ENCODE assay signal across 7 cellular contexts in genomic region chr9:129035838-129036237, GRCh38. TPM values are rescaled to one million over a fixed set of nuclear protein-coding genes. Genes with fewer than 3 reads are reported as not detected.
DNase-seq lines count a peak whose midpoint lies in the region; ATAC-seq, FAIRE-seq and TF ChIP-seq lines count a peak whose summit lies in the region.
"Not testable (repeated sequence)": the region's sequence is repeated elsewhere in the genome, so short reads cannot be mapped to it uniquely, and the experiment has no call there.

No MANE protein-coding gene starts in this region.

- H3K27me3 Mint-ChIP-seq in T-helper 17 cell: not testable (repeated sequence)

- not testable (repeated sequence) for H3K9me3 ChIP-seq in T-helper 17 cell (ENCODE audit: control insufficient read depth, low read length, poor library complexity, severe bottlenecking); GM12878 (replicated peaks; ENCODE audit: control insufficient read depth, insufficient read depth, low read length)

- H4K20me1 ChIP-seq in GM12878 (ENCODE audit: control insufficient read depth, insufficient read depth): not testable (repeated sequence)

- not testable (repeated sequence) for FAIRE-seq in GM12878 (lab: Jason Lieb, UNC)

- not testable (repeated sequence) for TF ChIP-seq RAD21 in GM12878 (IDR thresholded peaks at IDR 0.05; ENCODE audit: insufficient read depth, low read depth, low read length)

- 43% methylated on average over 13 of the region's 13 CpGs for WGBS in GM12878 (ENCODE audit: insufficient coverage, insufficient replicate concordance, low lambda C conversion rate, missing lambda C conversion rate)

- H3K4me1 Mint-ChIP-seq in T-helper 17 cell: peaks cover 25% of the 10 kb centered on the region

- intact Hi-C loops in GM12878 (cut with micrococcal nuclease; ENCODE audit: unreplicated experiment): not testable (repeated sequence)

- H3K4me3 ChIP-seq in HL-60 (replicated peaks; ENCODE audit: insufficient read depth, low read length) (peak overlapping the region; percentile 37), GM12878 (peak overlapping the region; percentile 40; the same call in 1 of the 2 replicates), fibroblast of pulmonary artery (replicated peaks; ENCODE audit: low read depth, low read length) (peak overlapping the region; percentile 42), retinal pigment epithelial cell (ENCODE audit: low read length) (peak overlapping the region; percentile 51)

- not testable (repeated sequence) for H3K36me3 ChIP-seq in GM12878 (ENCODE audit: control insufficient read depth in 2 of 2, insufficient read depth in 2 of 2, low read length in 1 of 2)

- not testable (repeated sequence) for TF ChIP-seq CTCF in HL-60 (IDR thresholded peaks at IDR 0.05; ENCODE audit: insufficient read depth, low read length); GM12878 (IDR thresholded peaks at IDR 0.05 in 2 of 3, conservative IDR thresholded peaks at IDR 0.05 in 1 of 3; ENCODE audit: control insufficient read depth in 2 of 3, extremely low read depth in 1 of 3, insufficient read depth in 1 of 3, low read depth in 3 of 3, low read length in 3 of 3); fibroblast of pulmonary artery (IDR thresholded peaks at IDR 0.05; ENCODE audit: low read length, missing control alignments); retinal pigment epithelial cell (conservative IDR thresholded peaks at IDR 0.05; ENCODE audit: low read depth, low read length)

- CTCF ChIA-PET in GM12878 (lab: Yijun Ruan, JAX): interaction anchor here (0.7 to 1.1 kb wide), 2 partner anchors 43 to 104 kb away, joined by 3 read pairs; no protein-coding TSS in a partner anchor

- peak; percentile 6 for ATAC-seq in GM18502 (IDR thresholded peaks at IDR 0.05; ENCODE audit: poor library complexity, unreplicated experiment)
- ATAC-seq in T-helper 17 cell: peak; percentile 1
- ATAC-seq in GM12878: not testable (repeated sequence)

- DNase-seq in HL-60 (ENCODE audit: low read depth in 1 of 2, low spot score in 1 of 2); T-helper 17 cell; GM12878 (ENCODE audit: low read depth, low spot score); fibroblast of pulmonary artery (ENCODE audit: low read depth); retinal pigment epithelial cell (ENCODE audit: low read depth): not testable (repeated sequence)
- peak; percentile 2 for DNase-seq in medulla oblongata (ENCODE audit: extremely low spot score)

- RAD21 ChIA-PET in GM12878 (lab: Charles Lee; ENCODE audit: unreplicated experiment): interaction anchor here (1.0 to 1.5 kb wide), 3 partner anchors 15 to 216 kb away, joined by 3 to 5 read pairs (median 3); partner anchors contain the start of gene DOLPP1

- peak overlapping the region; percentile 68 for H3K27ac ChIP-seq in HL-60 (replicated peaks)
- H3K27ac ChIP-seq in GM12878 (ENCODE audit: control insufficient read depth, insufficient read depth): peak overlapping the region; percentile 61

- not testable (repeated sequence) for BruUV-seq in GM12878 (replicated peaks; lab: Mats Ljungman, UMichigan)

- H3K79me2 ChIP-seq in GM12878 (ENCODE audit: control insufficient read depth, insufficient read depth, low read length): peaks cover 19% of the 10 kb centered on the region

- peak overlapping the region; percentile 100 for H2AFZ ChIP-seq in GM12878 (ENCODE audit: control insufficient read depth, low read depth, low read length)

- not testable (repeated sequence) for H3K36me3 Mint-ChIP-seq in T-helper 17 cell (ENCODE audit: low read depth)

- H3K9ac ChIP-seq in GM12878 (ENCODE audit: control insufficient read depth, insufficient read depth, low read length): peak overlapping the region; percentile 66

- peak overlapping the region; percentile 97 for H3K4me3 Mint-ChIP-seq in T-helper 17 cell

- peaks cover 17% of the 10 kb centered on the region for H3K4me1 ChIP-seq in GM12878 (ENCODE audit: control insufficient read depth, insufficient read depth, low read length)

- H3K4me2 ChIP-seq in GM12878 (ENCODE audit: control insufficient read depth, insufficient read depth): peak overlapping the region; percentile 88

- H3K27ac Mint-ChIP-seq in T-helper 17 cell: peak overlapping the region; percentile 88

- not testable (repeated sequence) for TF ChIP-seq POLR2A in GM12878 (IDR thresholded peaks at IDR 0.05; ENCODE audit: low read depth, low read length)

- not testable (repeated sequence) for TF ChIP-seq EP300 in GM12878 (IDR thresholded peaks at IDR 0.05; ENCODE audit: borderline replicate concordance in 1 of 2, control insufficient read depth in 1 of 2, low read depth in 2 of 2, low read length in 2 of 2)

- H3K27me3 ChIP-seq in HL-60 (ENCODE audit: insufficient read depth, poor library complexity, severe bottlenecking); GM12878 (replicated peaks in 1 of 2; ENCODE audit: control insufficient read depth in 2 of 2, insufficient read depth in 2 of 2, low read length in 1 of 2): not testable (repeated sequence)

- SMC1A ChIA-PET in GM12878 (lab: Charles Lee; ENCODE audit: uncharacterized antibody, unreplicated experiment): interaction anchor here (0.6 kb wide), 1 partner anchor 438 kb away, joined by 3 read pairs; no protein-coding TSS in a partner anchor

- in situ Hi-C loops in GM12878 (cut with MboI): not testable (repeated sequence)

- POLR2A ChIA-PET in GM12878 (lab: Charles Lee): interaction anchor here (0.5 to 1.0 kb wide), 6 partner anchors 8 to 926 kb away, joined by 3 to 8 read pairs (median 6); partner anchors contain the start of genes DOLPP1 and SH3GLB2

RNA-seq across cellular contexts. Expression of gene MIGA2, which starts 0.6 kb away (rescaled TPM):
- 10 to 100 TPM; 64.2 to 81.4 TPM for total RNA-seq in T-helper 17 cell
- total RNA-seq in GM12878 (2013; cell fraction: nucleolus; rRNA removed): 75.6 and 86.7 TPM in 2 replicates
- total RNA-seq in GM12878 (2014; rRNA removed): 15.5 and 15.8 TPM in 2 replicates
- 7.9 and 8.1 TPM in 2 replicates for total RNA-seq in GM12878 (2014; rRNA removed; fragmentation: Illumina TruSeq; extraction: Trizol)
- total RNA-seq in GM12878 (2021): 27.8 and 31.0 TPM in 2 replicates
- polyA plus RNA-seq in GM12878 (2011; ENCODE audit: low read depth): 7.5 TPM
- polyA plus RNA-seq in GM12878 (2011; rRNA removed): 6.2 and 9.5 TPM in 2 replicates
- polyA plus RNA-seq in GM12878 (2011; cell fraction: cytosol; rRNA removed): 12.4 and 21.6 TPM in 2 replicates
- polyA plus RNA-seq in GM12878 (2011; cell fraction: nucleus; rRNA removed): 187 and 207 TPM in 2 replicates
- 14.0 and 17.2 TPM in 2 replicates for polyA plus RNA-seq in GM12878 (2012)
- 1.5 and 6.7 TPM in 2 replicates for polyA plus RNA-seq in GM12878 (2014; fragmentation: Illumina TruSeq; extraction: Trizol)
- under 1 TPM; 0.14 to 0.77 TPM for polyA plus RNA-seq in GM12878 (2014; fragmentation: Nextera tagmentation; extraction: Ambion mirVana)
- 27.3 and 28.0 TPM in 2 replicates for polyA plus RNA-seq in GM12878 (2014; rRNA removed)
- 10 to 100 TPM; 18.2 to 21.0 TPM for polyA plus RNA-seq in GM12878 (2016; fragmentation: Nextera tagmentation; extraction: Ambion mirVana)
- 8.4 and 17.2 TPM in 2 replicates for polyA minus RNA-seq in GM12878 (2011; rRNA and poly(A)+ RNA removed)
- 4.9 and 7.5 TPM in 2 replicates for polyA minus RNA-seq in GM12878 (2011; cell fraction: cytosol; rRNA and poly(A)+ RNA removed)
- polyA minus RNA-seq in GM12878 (2011; cell fraction: nucleus; rRNA and poly(A)+ RNA removed): 20.2 and 27.9 TPM in 2 replicates

RNA-seq across cellular contexts. Expression of gene SH3GLB2, which starts 7.7 kb away (rescaled TPM):
- total RNA-seq in T-helper 17 cell (10 to 100 TPM; 82.2 to 87.1 TPM), GM12878 (2014; rRNA removed) (38.4 and 40.2 TPM in 2 replicates), GM12878 (2014; rRNA removed; fragmentation: Illumina TruSeq; extraction: Trizol) (19.0 and 20.3 TPM in 2 replicates), GM12878 (2021) (57.8 and 59.9 TPM in 2 replicates)
- total RNA-seq in GM12878 (2013; cell fraction: nucleolus; rRNA removed): 51.4 and 58.4 TPM in 2 replicates
- 7.0 TPM for polyA plus RNA-seq in GM12878 (2011; ENCODE audit: low read depth)
- polyA plus RNA-seq in GM12878 (2011; rRNA removed) (17.4 and 34.8 TPM in 2 replicates), GM12878 (2014; fragmentation: Illumina TruSeq; extraction: Trizol) (7.0 and 31.5 TPM in 2 replicates), GM12878 (2014; fragmentation: Nextera tagmentation; extraction: Ambion mirVana) (1 to 10 TPM in 1 of 2 experiments, under 1 TPM in 1; 0.21 to 1.2 TPM), GM12878 (2014; rRNA removed) (58.7 and 61.3 TPM in 2 replicates), GM12878 (2016; fragmentation: Nextera tagmentation; extraction: Ambion mirVana) (10 to 100 TPM in 1 of 2 experiments, 1 to 10 TPM in 1; 5.5 to 30.1 TPM)
- 43.0 and 61.6 TPM in 2 replicates for polyA plus RNA-seq in GM12878 (2011; cell fraction: cytosol; rRNA removed)
- polyA plus RNA-seq in GM12878 (2011; cell fraction: nucleus; rRNA removed): 314 and 330 TPM in 2 replicates
- polyA plus RNA-seq in GM12878 (2012): 30.4 and 35.1 TPM in 2 replicates
- polyA minus RNA-seq in GM12878 (2011; rRNA and poly(A)+ RNA removed): 16.0 and 28.9 TPM in 2 replicates
- 10.8 and 18.7 TPM in 2 replicates for polyA minus RNA-seq in GM12878 (2011; cell fraction: cytosol; rRNA and poly(A)+ RNA removed)
- polyA minus RNA-seq in GM12878 (2011; cell fraction: nucleus; rRNA and poly(A)+ RNA removed): 17.4 and 24.1 TPM in 2 replicates

RNA-seq across cellular contexts. Expression of gene DOLPP1, which starts 45.1 kb away (rescaled TPM):
- total RNA-seq in T-helper 17 cell (1 to 10 TPM; 5.3 to 8.0 TPM), GM12878 (2014; rRNA removed) (12.6 and 13.0 TPM in 2 replicates), GM12878 (2014; rRNA removed; fragmentation: Illumina TruSeq; extraction: Trizol) (8.6 and 10.0 TPM in 2 replicates), GM12878 (2021) (15.2 TPM in 2 replicates)
- total RNA-seq in GM12878 (2013; cell fraction: nucleolus; rRNA removed): 6.4 and 8.2 TPM in 2 replicates
- polyA plus RNA-seq in GM12878 (2011; ENCODE audit: low read depth): 3.9 TPM
- polyA plus RNA-seq in GM12878 (2011; rRNA removed) (8.0 and 13.2 TPM in 2 replicates), GM12878 (2014; fragmentation: Illumina TruSeq; extraction: Trizol) (6.6 and 13.6 TPM in 2 replicates), GM12878 (2014; fragmentation: Nextera tagmentation; extraction: Ambion mirVana) (1 to 10 TPM in 1 of 2 experiments, under 1 TPM in 1; 0.76 to 3.5 TPM), GM12878 (2014; rRNA removed) (17.4 and 19.9 TPM in 2 replicates), GM12878 (2016; fragmentation: Nextera tagmentation; extraction: Ambion mirVana) (10 to 100 TPM; 18.9 to 19.2 TPM)
- polyA plus RNA-seq in GM12878 (2011; cell fraction: cytosol; rRNA removed): 17.8 and 22.8 TPM in 2 replicates
- polyA plus RNA-seq in GM12878 (2011; cell fraction: nucleus; rRNA removed): 22.8 and 28.4 TPM in 2 replicates
- polyA plus RNA-seq in GM12878 (2012): 5.7 and 6.6 TPM in 2 replicates
- 9.2 and 14.9 TPM in 2 replicates for polyA minus RNA-seq in GM12878 (2011; rRNA and poly(A)+ RNA removed)
- polyA minus RNA-seq in GM12878 (2011; cell fraction: cytosol; rRNA and poly(A)+ RNA removed): 5.1 and 5.5 TPM in 2 replicates
- polyA minus RNA-seq in GM12878 (2011; cell fraction: nucleus; rRNA and poly(A)+ RNA removed): 4.4 and 7.9 TPM in 2 replicates
